ENCODE assay signal across 15 cellular contexts in genomic region chr15:34064443-34064842, GRCh38. TPM values are rescaled to one million over a fixed set of nuclear protein-coding genes. Genes with fewer than 3 reads are reported as not detected.
DNase-seq lines count a peak whose midpoint lies in the region; ATAC-seq and TF ChIP-seq lines count a peak whose summit lies in the region.
"Had no signal": no experiment of that assay in that cellular context is flagged by ENCODE, and none has a peak within 500 bp of the region (broad histone marks: within the 10 kb centered on the region; RNA-seq: fewer than 3 reads in every experiment).

No MANE protein-coding gene starts in this region.

- no peaks in the 10 kb centered on the region for H3K9me3 ChIP-seq in mammary epithelial cell (replicated peaks; ENCODE audit: insufficient read depth, low read length)
- H3K9me3 ChIP-seq in thyroid gland = no peaks in the 10 kb centered on the region
- no peaks in the 10 kb centered on the region for H3K9me3 ChIP-seq in right cardiac atrium (ENCODE audit: control insufficient read depth, low read length)
- H3K9me3 ChIP-seq: A549 had no signal

- 0% methylated on average over 1 of the region's 1 CpG for WGBS in mammary epithelial cell (ENCODE audit: low coverage, missing lambda C conversion rate)
- WGBS in thyroid gland, 2 donors = 0% methylated on average over 1 of the region's 1 CpG
- WGBS in right cardiac atrium = 0% methylated on average over 1 of the region's 1 CpG

- no peak overlapping the region for H3K4me2 ChIP-seq in mammary epithelial cell (ENCODE audit: insufficient read depth, low read depth, low read length)
- H3K4me2 ChIP-seq: A549, GM23338 had no signal

- peak; percentile 33 for DNase-seq in mammary epithelial cell
- no peak for DNase-seq in MCF 10A (ENCODE audit: unreplicated experiment)
- no peak for DNase-seq in stimulated activated effector memory CD8-positive, alpha-beta T cell treated with anti-CD3 and anti-CD28 coated beads, Interleukin-12 subunit alpha, Interleukin-12 subunit beta, amount 100 ng/mL, for 72 hours (ENCODE audit: low spot score in 2 of 2)
- DNase-seq in thyroid gland = no peak
- DNase-seq in activated CD8-positive, alpha-beta T cell treated with anti-CD3 and anti-CD28 coated beads, Interleukin-2, amount 10 ng/mL, durations not matched to agents 7 days and 5 days = no peak
- no peak for DNase-seq in right cardiac atrium
- DNase-seq: CD4-positive, CD25-positive, alpha-beta regulatory T cell; DMS79; H7 had no signal

- dilution Hi-C loops in mammary epithelial cell (cut with HindIII; ENCODE audit: low sequenced_read_pairs) = no loop called here

- H3K4me3 ChIP-seq in mammary epithelial cell (replicated peaks in 1 of 3; ENCODE audit: insufficient read depth in 1 of 3, low read depth in 2 of 3, low read length in 3 of 3) (no peak overlapping the region), thyroid gland (replicated peaks in 1 of 3) (no peak overlapping the region), right cardiac atrium (ENCODE audit: low read length) (no peak overlapping the region)
- H3K4me3 ChIP-seq: A549, GM12878, GM23338 had no signal

- H3K27ac ChIP-seq in mammary epithelial cell (ENCODE audit: insufficient read depth, low read depth, low read length) (no peak overlapping the region), thyroid gland (no peak overlapping the region), right cardiac atrium (ENCODE audit: low read length) (no peak overlapping the region)
- H3K27ac ChIP-seq: A549 had no signal

- in situ Hi-C loops in mammary epithelial cell (cut with MboI; ENCODE audit: low sequenced_read_pairs in 2 of 2) = loop anchor here in 1 of 2 donors (10.0 kb wide), 1 partner anchor 150 kb away; the partner anchor contains the start of gene KATNBL1

- no peak for ATAC-seq in activated T-helper 17 cell treated with anti-CD3 and anti-CD28 coated beads, Interleukin-2, amount 50 U/mL, for 72 hours (replicated peaks)
- peak; percentile 16 for ATAC-seq in esophagus mucosa
- ATAC-seq in stimulated activated effector memory CD8-positive, alpha-beta T cell treated with anti-CD3 and anti-CD28 coated beads, Interleukin-12 subunit alpha, Interleukin-12 subunit beta, amount 100 ng/mL, for 72 hours = no peak
- no peak for ATAC-seq in activated CD8-positive, alpha-beta T cell treated with anti-CD3 and anti-CD28 coated beads, Interleukin-2, amount 10 ng/mL, durations not matched to agents 7 days and 5 days
- ATAC-seq in right cardiac atrium = no peak
- ATAC-seq: A549, GM12878, GM23338 had no signal

- no peaks in the 10 kb centered on the region for H3K79me2 ChIP-seq in mammary epithelial cell (ENCODE audit: insufficient read depth, low read length)

- no peak for TF ChIP-seq CTCF in mammary epithelial cell (conservative IDR thresholded peaks at IDR 0.05 in 1 of 2, IDR thresholded peaks at IDR 0.05 in 1 of 2; ENCODE audit: extremely low read depth in 1 of 2, insufficient read depth in 1 of 2, low read depth in 1 of 2, low read length in 2 of 2)
- no peak for TF ChIP-seq CTCF in MCF 10A (IDR thresholded peaks at IDR 0.05; ENCODE audit: unreplicated experiment)
- no peak for TF ChIP-seq CTCF in thyroid gland (IDR thresholded peaks at IDR 0.05)

- H4K20me1 ChIP-seq in mammary epithelial cell (ENCODE audit: insufficient read depth, low read length) = no peaks in the 10 kb centered on the region

- H3K4me3 Mint-ChIP-seq in MCF 10A (ENCODE audit: unreplicated experiment) = no peak overlapping the region
- no peak overlapping the region for H3K4me3 Mint-ChIP-seq in activated T-helper 17 cell treated with anti-CD3 and anti-CD28 coated beads, Interleukin-2, amount 50 U/mL, for 72 hours
- no peak overlapping the region for H3K4me3 Mint-ChIP-seq in stimulated activated effector memory CD8-positive, alpha-beta T cell treated with anti-CD3 and anti-CD28 coated beads, Interleukin-12 subunit alpha, Interleukin-12 subunit beta, amount 100 ng/mL, for 72 hours
- H3K4me3 Mint-ChIP-seq in activated CD8-positive, alpha-beta T cell treated with anti-CD3 and anti-CD28 coated beads, Interleukin-2, amount 10 ng/mL, durations not matched to agents 7 days and 5 days = no peak overlapping the region
- H3K4me3 Mint-ChIP-seq: CD4-positive, CD25-positive, alpha-beta regulatory T cell; GM23338; IgD-negative memory B cell had no signal

- no peaks in the 10 kb centered on the region for H3K27me3 Mint-ChIP-seq in MCF 10A (ENCODE audit: insufficient read depth, unreplicated experiment)
- no peaks in the 10 kb centered on the region for H3K27me3 Mint-ChIP-seq in activated T-helper 17 cell treated with anti-CD3 and anti-CD28 coated beads, Interleukin-2, amount 50 U/mL, for 72 hours
- peaks cover 4% of the 10 kb centered on the region for H3K27me3 Mint-ChIP-seq in activated CD8-positive, alpha-beta T cell treated with anti-CD3 and anti-CD28 coated beads, Interleukin-2, amount 10 ng/mL, durations not matched to agents 7 days and 5 days (ENCODE audit: low read depth)
- H3K27me3 Mint-ChIP-seq: CD4-positive, CD25-positive, alpha-beta regulatory T cell; IgD-negative memory B cell had no signal

- H3K27me3 ChIP-seq in mammary epithelial cell (ENCODE audit: insufficient read depth, low read length) (no peaks in the 10 kb centered on the region), thyroid gland (no peaks in the 10 kb centered on the region), right cardiac atrium (ENCODE audit: control insufficient read depth, insufficient read depth) (no peaks in the 10 kb centered on the region)

- no peak overlapping the region for H2AFZ ChIP-seq in mammary epithelial cell (ENCODE audit: low read depth, low read length)
- H2AFZ ChIP-seq: GM23338 had no signal

- H3K27ac Mint-ChIP-seq in MCF 10A (ENCODE audit: low read depth, unreplicated experiment) = no peak overlapping the region
- peak overlapping the region; percentile 41 for H3K27ac Mint-ChIP-seq in activated T-helper 17 cell treated with anti-CD3 and anti-CD28 coated beads, Interleukin-2, amount 50 U/mL, for 72 hours
- peak overlapping the region; percentile 23 for H3K27ac Mint-ChIP-seq in stimulated activated effector memory CD8-positive, alpha-beta T cell treated with anti-CD3 and anti-CD28 coated beads, Interleukin-12 subunit alpha, Interleukin-12 subunit beta, amount 100 ng/mL, for 72 hours
- no peak overlapping the region for H3K27ac Mint-ChIP-seq in activated CD8-positive, alpha-beta T cell treated with anti-CD3 and anti-CD28 coated beads, Interleukin-2, amount 10 ng/mL, durations not matched to agents 7 days and 5 days
- H3K27ac Mint-ChIP-seq: GM23338, IgD-negative memory B cell had no signal

- no peak for TF ChIP-seq POLR2A in thyroid gland (IDR thresholded peaks at IDR 0.05)

- H3K9ac ChIP-seq in mammary epithelial cell (ENCODE audit: insufficient read depth, low read length) = no peak overlapping the region

- CTCF ChIA-PET in mammary epithelial cell (lab: Charles Lee; ENCODE audit: low non-redundant PET) = no interaction called here
- CTCF ChIA-PET in MCF 10A (lab: Yijun Ruan, JAX) = interaction anchor here (0.7 to 6.4 kb wide), 7 partner anchors 13 to 899 kb away, joined by 3 to 64 read pairs (median 5); partner anchors contain the start of gene KATNBL1
- CTCF ChIA-PET in activated CD8-positive, alpha-beta T cell treated with anti-CD3 and anti-CD28 coated beads, Interleukin-2, amount 10 ng/mL, durations not matched to agents 7 days and 5 days (lab: Charles Lee) = interaction anchor here (1.2 to 7.1 kb wide), 5 partner anchors 18 to 523 kb away, joined by 3 to 80 read pairs (median 6); partner anchors contain the start of gene KATNBL1

- POLR2A ChIA-PET in MCF 10A (lab: Yijun Ruan, JAX) = interaction anchor here (2.6 kb wide), 1 partner anchor 145 kb away, joined by 14 read pairs; the partner anchor contains the start of gene KATNBL1
- POLR2A ChIA-PET in activated CD8-positive, alpha-beta T cell treated with anti-CD3 and anti-CD28 coated beads, Interleukin-2, amount 10 ng/mL, durations not matched to agents 7 days and 5 days (lab: Charles Lee) = no interaction called here

- H3K36me3 ChIP-seq in mammary epithelial cell (ENCODE audit: insufficient read depth, low read length) = no peaks in the 10 kb centered on the region
- no peaks in the 10 kb centered on the region for H3K36me3 ChIP-seq in thyroid gland

- H3K36me3 Mint-ChIP-seq in MCF 10A (ENCODE audit: insufficient read depth, unreplicated experiment) = no peaks in the 10 kb centered on the region
- no peaks in the 10 kb centered on the region for H3K36me3 Mint-ChIP-seq in activated T-helper 17 cell treated with anti-CD3 and anti-CD28 coated beads, Interleukin-2, amount 50 U/mL, for 72 hours (ENCODE audit: low read depth)
- no peaks in the 10 kb centered on the region for H3K36me3 Mint-ChIP-seq in stimulated activated effector memory CD8-positive, alpha-beta T cell treated with anti-CD3 and anti-CD28 coated beads, Interleukin-12 subunit alpha, Interleukin-12 subunit beta, amount 100 ng/mL, for 72 hours
- no peaks in the 10 kb centered on the region for H3K36me3 Mint-ChIP-seq in activated CD8-positive, alpha-beta T cell treated with anti-CD3 and anti-CD28 coated beads, Interleukin-2, amount 10 ng/mL, durations not matched to agents 7 days and 5 days (ENCODE audit: low read depth)
- H3K36me3 Mint-ChIP-seq: CD4-positive, CD25-positive, alpha-beta regulatory T cell had no signal

- intact Hi-C loops in mammary epithelial cell (cut with micrococcal nuclease) = loop anchor here (5.0 kb wide), 1 partner anchor 38 kb away; the partner anchor contains the start of genes EMC7 and PGBD4
- intact Hi-C loops in MCF 10A (cut with micrococcal nuclease) = no loop called here
- intact Hi-C loops in thyroid gland (cut with DNase I) = no loop called here
- intact Hi-C loops in right cardiac atrium (cut with DNase I) = loop anchor here in 2 of 4 donors (2.0 to 5.0 kb wide), 3 partner anchors 144 to 523 kb away; partner anchors contain the start of gene KATNBL1 (in 1 of the 2)

- BruUV-seq in mammary epithelial cell (replicated peaks; lab: Mats Ljungman, UMichigan) (no TSS peak), MCF 10A (replicated peaks; lab: Mats Ljungman, UMichigan) (no TSS peak)

- H3K4me1 Mint-ChIP-seq in MCF 10A (ENCODE audit: insufficient read depth, unreplicated experiment) = peaks cover 6% of the 10 kb centered on the region
- H3K4me1 Mint-ChIP-seq in activated T-helper 17 cell treated with anti-CD3 and anti-CD28 coated beads, Interleukin-2, amount 50 U/mL, for 72 hours = peaks cover 9% of the 10 kb centered on the region
- no peaks in the 10 kb centered on the region for H3K4me1 Mint-ChIP-seq in stimulated activated effector memory CD8-positive, alpha-beta T cell treated with anti-CD3 and anti-CD28 coated beads, Interleukin-12 subunit alpha, Interleukin-12 subunit beta, amount 100 ng/mL, for 72 hours
- peaks cover 24% of the 10 kb centered on the region for H3K4me1 Mint-ChIP-seq in activated CD8-positive, alpha-beta T cell treated with anti-CD3 and anti-CD28 coated beads, Interleukin-2, amount 10 ng/mL, durations not matched to agents 7 days and 5 days (ENCODE audit: low read depth)
- H3K4me1 Mint-ChIP-seq: GM23338 had no signal

- H3K4me1 ChIP-seq in mammary epithelial cell (ENCODE audit: insufficient read depth, low read length) (peaks cover 13% of the 10 kb centered on the region), thyroid gland (peaks cover 13 to 21% of the 10 kb centered on the region in 2 donors), right cardiac atrium (ENCODE audit: control insufficient read depth, insufficient read depth, low read length) (no peaks in the 10 kb centered on the region)
- H3K4me1 ChIP-seq: A549 had no signal

- H3K9me3 Mint-ChIP-seq in MCF 10A (ENCODE audit: unreplicated experiment) = no peaks in the 10 kb centered on the region
- no peaks in the 10 kb centered on the region for H3K9me3 Mint-ChIP-seq in activated T-helper 17 cell treated with anti-CD3 and anti-CD28 coated beads, Interleukin-2, amount 50 U/mL, for 72 hours
- H3K9me3 Mint-ChIP-seq in stimulated activated effector memory CD8-positive, alpha-beta T cell treated with anti-CD3 and anti-CD28 coated beads, Interleukin-12 subunit alpha, Interleukin-12 subunit beta, amount 100 ng/mL, for 72 hours = no peaks in the 10 kb centered on the region
- H3K9me3 Mint-ChIP-seq in activated CD8-positive, alpha-beta T cell treated with anti-CD3 and anti-CD28 coated beads, Interleukin-2, amount 10 ng/mL, durations not matched to agents 7 days and 5 days (ENCODE audit: insufficient read depth) = no peaks in the 10 kb centered on the region
- H3K9me3 Mint-ChIP-seq: CD4-positive, CD25-positive, alpha-beta regulatory T cell; GM23338; IgD-negative memory B cell had no signal

RNA-seq across cellular contexts. Expression of gene AVEN, which starts 25.4 kb away (rescaled TPM):
- total RNA-seq in mammary epithelial cell (10 to 100 TPM; 22.5 to 25.1 TPM), MCF 10A (2022) (42.4 and 43.5 TPM in 2 replicates), esophagus mucosa (15.1 TPM), thyroid gland (10 to 100 TPM in 2 of 4 donors, 1 to 10 TPM in 2; 7.7 to 12.9 (median 10.1) TPM), right cardiac atrium (10 to 100 TPM; 15.1 to 20.3 (median 16.8) TPM)
- polyA plus RNA-seq in mammary epithelial cell (9.0 TPM), right cardiac atrium (20.0 TPM)
- 9.6 TPM for polyA minus RNA-seq in mammary epithelial cell
- total RNA-seq in activated T-helper 17 cell treated with anti-CD3 and anti-CD28 coated beads, Interleukin-2, amount 50 U/mL, for 72 hours = 10 to 100 TPM; 10.7 to 17.5 TPM
- total RNA-seq in activated CD8-positive, alpha-beta T cell treated with anti-CD3 and anti-CD28 coated beads, Interleukin-2, amount 10 ng/mL, durations not matched to agents 7 days and 5 days = 1 to 10 TPM; 8.5 to 8.7 TPM

RNA-seq across cellular contexts. Expression of gene EMC7, which starts 37.2 kb away (rescaled TPM):
- 10 to 100 TPM; 28.3 to 75.8 TPM for total RNA-seq in mammary epithelial cell
- polyA plus RNA-seq in mammary epithelial cell = 50.6 TPM
- 22.4 TPM for polyA minus RNA-seq in mammary epithelial cell
- 98.2 and 134 TPM in 2 replicates for total RNA-seq in MCF 10A (2022)
- total RNA-seq in activated T-helper 17 cell treated with anti-CD3 and anti-CD28 coated beads, Interleukin-2, amount 50 U/mL, for 72 hours = 10 to 100 TPM; 33.2 to 66.2 TPM
- total RNA-seq in esophagus mucosa = 41.5 TPM
- 10 to 100 TPM; 40.9 to 54.3 (median 50.5) TPM for total RNA-seq in thyroid gland
- 10 to 100 TPM; 54.3 to 58.4 TPM for total RNA-seq in activated CD8-positive, alpha-beta T cell treated with anti-CD3 and anti-CD28 coated beads, Interleukin-2, amount 10 ng/mL, durations not matched to agents 7 days and 5 days
- total RNA-seq in right cardiac atrium = 10 to 100 TPM; 66.0 to 90.0 (median 72.8) TPM
- polyA plus RNA-seq in right cardiac atrium = 109 TPM

RNA-seq across cellular contexts. Expression of gene PGBD4, which starts 37.4 kb away (rescaled TPM):
- total RNA-seq in mammary epithelial cell = 1 to 10 TPM; 1.3 to 2.1 TPM
- polyA plus RNA-seq in mammary epithelial cell = 0.94 TPM
- polyA minus RNA-seq in mammary epithelial cell = 0.83 TPM
- total RNA-seq in MCF 10A (2022) = 2.4 and 2.6 TPM in 2 replicates
- total RNA-seq in activated T-helper 17 cell treated with anti-CD3 and anti-CD28 coated beads, Interleukin-2, amount 50 U/mL, for 72 hours = 1 to 10 TPM; 2.8 to 2.9 TPM
- 0.76 TPM for total RNA-seq in esophagus mucosa
- total RNA-seq in thyroid gland = 1 to 10 TPM; 1.0 to 1.3 (median 1.2) TPM
- 1 to 10 TPM; 2.8 to 2.9 TPM for total RNA-seq in activated CD8-positive, alpha-beta T cell treated with anti-CD3 and anti-CD28 coated beads, Interleukin-2, amount 10 ng/mL, durations not matched to agents 7 days and 5 days
- total RNA-seq in right cardiac atrium = 1 to 10 TPM; 2.2 to 2.9 (median 2.7) TPM
- polyA plus RNA-seq in right cardiac atrium = 1.5 TPM

Comparison
In these comparisons a context has a peak if more than half of its experiments do, and no peak if none do; other contexts are left out.
1. H3K27ac Mint-ChIP-seq: peak in activated T-helper 17 cell treated with anti-CD3 and anti-CD28 coated beads, Interleukin-2, amount 50 U/mL, for 72 hours (single experiment) and stimulated activated effector memory CD8-positive, alpha-beta T cell treated with anti-CD3 and anti-CD28 coated beads, Interleukin-12 subunit alpha, Interleukin-12 subunit beta, amount 100 ng/mL, for 72 hours (single experiment); none in MCF 10A (single experiment) and activated CD8-positive, alpha-beta T cell treated with anti-CD3 and anti-CD28 coated beads, Interleukin-2, amount 10 ng/mL, durations not matched to agents 7 days and 5 days (single experiment).